Comparison of ENCODE assay signal across 1 cellular context in the genomic region with DNA sequence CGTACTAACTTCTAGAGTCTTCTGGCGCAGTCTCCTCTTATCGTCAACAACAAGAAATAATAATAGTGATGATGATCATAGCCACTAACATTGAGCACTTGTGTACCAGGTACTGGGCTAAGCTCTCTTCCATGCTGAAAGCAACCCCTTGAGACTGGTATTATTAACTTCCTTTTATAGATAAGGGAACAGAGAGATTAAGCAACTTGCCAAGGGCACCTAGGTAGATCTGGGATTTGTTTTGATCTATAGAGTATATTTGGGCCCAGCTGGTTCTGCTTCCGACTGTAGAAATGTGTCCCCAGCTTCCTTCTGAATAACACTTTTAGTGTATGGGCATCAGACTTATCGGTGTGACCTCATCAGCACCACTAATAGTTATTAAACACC.
TF ChIP-seq lines count a peak whose summit lies in the region.

No MANE protein-coding gene starts in this region.

TF ChIP-seq in H1, 55 proteins besides CTCF, POLR2A, EP300 and RAD21:
- no peak for TF ChIP-seq GTF2F1 (IDR thresholded peaks at IDR 0.05; ENCODE audit: borderline replicate concordance, low read depth, low read length)
- TF ChIP-seq GABPA (IDR thresholded peaks at IDR 0.05; ENCODE audit: borderline replicate concordance, insufficient read depth, low read length) = no peak
- no peak for TF ChIP-seq KDM1A (IDR thresholded peaks at IDR 0.05; ENCODE audit: borderline replicate concordance, low read length)
- no peak for TF ChIP-seq SIRT6 (IDR thresholded peaks at IDR 0.05; ENCODE audit: low read length)
- no peak for TF ChIP-seq ZNF274 (IDR thresholded peaks at IDR 0.05; ENCODE audit: borderline replicate concordance, extremely low read depth, low read length)
- no peak for TF ChIP-seq BCL11A (IDR thresholded peaks at IDR 0.05; ENCODE audit: low read depth in 2 of 2, low read length in 2 of 2)
- no peak for TF ChIP-seq POLR2AphosphoS5 (IDR thresholded peaks at IDR 0.05; ENCODE audit: low read depth, low read length)
- TF ChIP-seq TEAD4 (IDR thresholded peaks at IDR 0.05; ENCODE audit: low read depth, low read length) = no peak
- TF ChIP-seq, protein P1, sequence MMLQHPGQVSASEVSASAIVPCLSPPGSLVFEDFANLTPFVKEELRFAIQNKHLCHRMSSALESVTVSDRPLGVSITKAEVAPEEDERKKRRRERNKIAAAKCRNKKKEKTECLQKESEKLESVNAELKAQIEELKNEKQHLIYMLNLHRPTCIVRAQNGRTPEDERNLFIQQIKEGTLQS (IDR thresholded peaks at IDR 0.05; ENCODE audit: insufficient read depth, low read depth, low read length) = no peak
